Comparison of ENCODE assay signal across 8 cellular contexts in genomic region chr1:3858231-3858981, GRCh38. TPM values are rescaled to one million over a fixed set of nuclear protein-coding genes. Genes with fewer than 3 reads are reported as not detected.
DNase-seq lines count a peak whose midpoint lies in the region; ATAC-seq, FAIRE-seq and TF ChIP-seq lines count a peak whose summit lies in the region.

No MANE protein-coding gene starts in this region.

- peaks cover 2 to 13% of the 10 kb centered on the region in 2 donors for H3K4me1 ChIP-seq in small intestine (ENCODE audit: control insufficient read depth in 2 of 2, insufficient read depth in 1 of 2, low read depth in 1 of 2, low read length in 1 of 2)

- H3K36me3 ChIP-seq in small intestine (ENCODE audit: control insufficient read depth in 2 of 2, insufficient read depth in 2 of 2, low read length in 2 of 2) = no peaks in the 10 kb centered on the region

- DNase-seq in NCI-H146 (lab: John Stamatoyannopoulos, UW) = peak; percentile 32
- no peak for DNase-seq in NCI-H146 treated with DMSO at 0.1 percent for 48 hours (lab: John Stamatoyannopoulos, UW; ENCODE audit: unreplicated experiment)
- peak; percentile 33 for DNase-seq in MV-4-11 (lab: John Stamatoyannopoulos, UW)
- no peak for DNase-seq in astrocyte of the cerebellum (ENCODE audit: low read depth)
- DNase-seq in inferior parietal cortex (ENCODE audit: extremely low spot score) = peak; percentile 29
- DNase-seq in small intestine = peak; percentile 50

- peak; percentile 38 for TF ChIP-seq CTCF in astrocyte of the cerebellum (IDR thresholded peaks at IDR 0.05; ENCODE audit: low read depth, low read length, missing control alignments)

- in situ Hi-C loops in astrocyte of the cerebellum (cut with HindIII; ENCODE audit: low sequenced_read_pairs) = no loop called here

- H3K27ac ChIP-seq in small intestine (ENCODE audit: low read depth in 1 of 2, low read length in 1 of 2) = no peak overlapping the region

- H3K27me3 ChIP-seq in small intestine (ENCODE audit: control insufficient read depth in 2 of 2, insufficient read depth in 2 of 2, low read length in 2 of 2) = no peaks in the 10 kb centered on the region

- ATAC-seq in GM18498 (IDR thresholded peaks at IDR 0.05; ENCODE audit: unreplicated experiment) (no peak), GM21723 (IDR thresholded peaks at IDR 0.05; ENCODE audit: unreplicated experiment) (no peak)

- FAIRE-seq in small intestine (lab: Jason Lieb, UNC) = no peak

- peak overlapping the region; percentile 87 for H3K4me3 ChIP-seq in astrocyte of the cerebellum (ENCODE audit: low read depth, low read length)
- peak overlapping the region in 1 of 2 donors; percentile 94 for H3K4me3 ChIP-seq in small intestine (ENCODE audit: low read depth in 1 of 2, low read length in 2 of 2)

- WGBS in small intestine, 3 donors = 59 to 61% (median 60%) methylated on average over 33 to 34 of the region's 34 CpGs

- no peaks in the 10 kb centered on the region for H3K9me3 ChIP-seq in small intestine (ENCODE audit: control insufficient read depth, low read depth)

RNA-seq across cellular contexts. Expression of gene DFFB, which starts 1.1 kb away (rescaled TPM):
- polyA plus RNA-seq in small intestine = 10 to 100 TPM in 2 of 3 donors, 1 to 10 TPM in 1; 8.7 to 22.6 (median 14.6) TPM

RNA-seq across cellular contexts. Expression of gene CEP104, which starts 1.4 kb away (rescaled TPM):
- 10 to 100 TPM in 1 of 3 donors, 1 to 10 TPM in 2; 8.7 to 12.7 (median 8.9) TPM for polyA plus RNA-seq in small intestine

RNA-seq across cellular contexts. Expression of gene C1orf174, which starts 41.7 kb away (rescaled TPM):
- 10 to 100 TPM; 10.8 to 20.1 (median 19.2) TPM for polyA plus RNA-seq in small intestine

Comparison
In these comparisons a context has a peak if more than half of its experiments do, and no peak if none do; other contexts are left out.
1. DNase-seq: peak in NCI-H146 (single experiment), MV-4-11 (single experiment), inferior parietal cortex (single experiment) and small intestine (single experiment); none in NCI-H146 treated with DMSO at 0.1 percent for 48 hours (single experiment) and astrocyte of the cerebellum (single experiment).